ENCODE assay signal across 8 cellular contexts in the genomic region with DNA sequence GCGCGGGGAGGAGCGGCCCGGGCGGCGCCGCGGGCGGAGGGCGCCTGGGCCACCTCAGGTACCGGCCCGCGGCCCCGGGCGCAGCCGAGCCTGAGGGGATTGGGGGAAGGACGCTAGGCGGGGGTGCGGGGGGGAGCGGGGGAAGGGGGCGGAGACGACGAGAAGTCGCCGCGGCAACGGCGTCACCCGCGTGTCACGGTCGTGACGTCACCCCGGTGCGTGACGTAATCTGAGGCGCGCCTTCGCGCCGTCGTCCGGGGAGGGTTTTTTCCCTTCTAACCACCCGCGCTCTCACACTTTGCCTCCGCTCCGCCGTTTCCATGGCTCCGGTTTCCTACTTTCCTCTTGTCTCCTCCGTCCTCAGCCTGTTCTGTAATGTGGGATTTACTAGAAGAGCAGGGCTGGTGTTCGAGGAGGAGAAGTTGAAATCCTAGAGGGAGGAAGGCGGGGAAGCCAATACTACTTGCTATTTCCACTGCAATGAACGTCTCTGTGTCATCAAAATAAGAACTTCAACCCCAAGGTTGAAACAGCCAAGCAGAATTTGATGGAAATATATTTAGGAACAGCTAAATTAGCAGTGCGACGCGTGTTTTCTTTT. TPM values are rescaled to one million over a fixed set of nuclear protein-coding genes. Genes with fewer than 3 reads are reported as not detected.
DNase-seq lines count a peak whose midpoint lies in the region; ATAC-seq lines count a peak whose summit lies in the region.

A gene (minus strand): TSS at position 109 of the 601 bp plus-strand sequence. CDS start 226 bp downstream, outside the sequence.

- H3K4me3 Mint-ChIP-seq in effector memory CD8-positive, alpha-beta T cell: no peak within 1 kb of the TSS
- H3K4me3 Mint-ChIP-seq in memory B cell: peak within 1 kb of the TSS; percentile 97

- peak; percentile 68 for DNase-seq in CMK (ENCODE audit: low read depth)
- DNase-seq in HT1080 (ENCODE audit: low read depth): peak; percentile 72
- peak; percentile 43 to 47 for DNase-seq in NOMO-1 (lab: John Stamatoyannopoulos, UW; ENCODE audit: unreplicated experiment in 2 of 2)
- DNase-seq in activated CD8-positive, alpha-beta memory T cell treated with anti-CD3 and anti-CD28 coated beads for 48 hours (ENCODE audit: low read depth in 2 of 3, low spot score in 2 of 3): peak; percentile 74 to 98 (median 89)
- DNase-seq in effector memory CD8-positive, alpha-beta T cell: peak; percentile 98 to 99 (median 98)
- peak; percentile 98 to 99 for DNase-seq in memory B cell (ENCODE audit: low spot score in 2 of 2)
- DNase-seq in stimulated activated CD8-positive, alpha-beta memory T cell treated with anti-CD3 and anti-CD28 coated beads, Interleukin-12 subunit alpha, Interleukin-12 subunit beta, amount 100 ng/mL, for 1 hour (ENCODE audit: low read depth): peak; percentile 94

- no peak within 1 kb of the TSS for H3K27ac Mint-ChIP-seq in effector memory CD8-positive, alpha-beta T cell
- H3K27ac Mint-ChIP-seq in memory B cell: no peak within 1 kb of the TSS

- peak; percentile 48 for ATAC-seq in GM21360 (IDR thresholded peaks at IDR 0.05; ENCODE audit: unreplicated experiment)
- peak; percentile 63 for ATAC-seq in effector memory CD8-positive, alpha-beta T cell (replicated peaks)
- peak; percentile 56 for ATAC-seq in memory B cell (ENCODE audit: low read depth)

- H3K9me3 Mint-ChIP-seq in effector memory CD8-positive, alpha-beta T cell: no peaks in the 10 kb centered on the region
- no peaks in the 10 kb centered on the region for H3K9me3 Mint-ChIP-seq in memory B cell

- H3K36me3 Mint-ChIP-seq in effector memory CD8-positive, alpha-beta T cell (ENCODE audit: insufficient read depth): peaks cover under 1% of the 10 kb centered on the region
- H3K36me3 Mint-ChIP-seq in memory B cell: peaks cover 2% of the 10 kb centered on the region

- peaks cover 10 to 13% of the 10 kb centered on the region in 2 donors for H3K4me1 Mint-ChIP-seq in effector memory CD8-positive, alpha-beta T cell (ENCODE audit: low read depth in 2 of 2)
- H3K4me1 Mint-ChIP-seq in memory B cell: peaks cover 9% of the 10 kb centered on the region

- H3K27me3 Mint-ChIP-seq in effector memory CD8-positive, alpha-beta T cell: peaks cover 0 to 6% of the 10 kb centered on the region in 2 donors
- H3K27me3 Mint-ChIP-seq in memory B cell: no peaks in the 10 kb centered on the region

RNA-seq across cellular contexts. Expression of the gene that starts here (rescaled TPM):
- 7.5 and 8.3 TPM in 2 replicates for total RNA-seq in HT1080 (2014; rRNA removed; shearing (Covaris generic))
- 10.3 and 13.1 TPM in 2 replicates for polyA plus RNA-seq in HT1080 (2015; cell fraction: cytosol; rRNA removed)
- 16.1 and 17.7 TPM in 2 replicates for polyA plus RNA-seq in HT1080 (2015; cell fraction: nucleus; rRNA removed)

Comparison
In these comparisons a context has a peak if more than half of its experiments do, and no peak if none do; other contexts are left out.
1. Peak in every context shown above with its lines: DNase-seq and ATAC-seq.
2. DNase-seq: peak in every context shown above with its lines; median percentile 98 in memory B cell; 98 in effector memory CD8-positive, alpha-beta T cell; 94 in stimulated activated CD8-positive, alpha-beta memory T cell treated with anti-CD3 and anti-CD28 coated beads, Interleukin-12 subunit alpha, Interleukin-12 subunit beta, amount 100 ng/mL, for 1 hour; 89 in activated CD8-positive, alpha-beta memory T cell treated with anti-CD3 and anti-CD28 coated beads for 48 hours; 72 in HT1080; 68 in CMK; 45 in NOMO-1.